In genomic region chr16:53643474-53643873, GRCh38 we compare ENCODE assay signal across 23 cellular contexts.
"Had no signal": no experiment of that assay in that cellular context is flagged by ENCODE, and none has a peak within 500 bp of the region (broad histone marks: within the 10 kb centered on the region; RNA-seq: fewer than 3 reads in every experiment).

No MANE protein-coding gene starts in this region.

- H3K27ac ChIP-seq: esophagus squamous epithelium, gastroesophageal sphincter, hepatocyte, pancreas, stomach, thoracic aorta, transverse colon had no signal

- H3K27me3 Mint-ChIP-seq: progenitor cell of endocrine pancreas had no signal

- H3K4me3 Mint-ChIP-seq: nephron had no signal

- H3K27me3 ChIP-seq: esophagus squamous epithelium, gastroesophageal sphincter, hepatocyte, pancreas, stomach, transverse colon had no signal

- H3K4me2 ChIP-seq: hepatocyte had no signal

- H3K4me1 Mint-ChIP-seq: nephron had no signal

- H3K27ac Mint-ChIP-seq: nephron, progenitor cell of endocrine pancreas had no signal

- H2AFZ ChIP-seq: hepatocyte had no signal

- H3K36me3 ChIP-seq: thoracic aorta, transverse colon had no signal

- FAIRE-seq: kidney, pancreas, small intestine had no signal

- H3K4me1 ChIP-seq: esophagus squamous epithelium, gastroesophageal sphincter, pancreas, stomach, transverse colon had no signal

- DNase-seq: dermis blood vessel endothelial cell; esophagus squamous epithelium; foreskin fibroblast; kidney; left colon; left ventricle myocardium superior; mesenchymal stem cell; midbrain; occipital lobe; pancreas; right cardiac atrium; small intestine; stimulated activated CD4-positive, alpha-beta T cell treated with anti-CD3 and anti-CD28 coated beads, Interleukin-12 subunit alpha, Interleukin-12 subunit beta, amount 100 ng/mL, for 4 hours; stimulated activated naive CD4-positive, alpha-beta T cell; stomach; substantia nigra; transverse colon had no signal

- H3K4me3 ChIP-seq: esophagus squamous epithelium, gastroesophageal sphincter, hepatocyte, lung, pancreas, stomach, thoracic aorta, transverse colon had no signal

- H3K79me2 ChIP-seq: hepatocyte had no signal

- H3K9me3 ChIP-seq: esophagus squamous epithelium, pancreas, stomach had no signal

- ATAC-seq: gastroesophageal sphincter, left colon, left ventricle myocardium superior, pancreas, right cardiac atrium had no signal
